In the genomic region with DNA sequence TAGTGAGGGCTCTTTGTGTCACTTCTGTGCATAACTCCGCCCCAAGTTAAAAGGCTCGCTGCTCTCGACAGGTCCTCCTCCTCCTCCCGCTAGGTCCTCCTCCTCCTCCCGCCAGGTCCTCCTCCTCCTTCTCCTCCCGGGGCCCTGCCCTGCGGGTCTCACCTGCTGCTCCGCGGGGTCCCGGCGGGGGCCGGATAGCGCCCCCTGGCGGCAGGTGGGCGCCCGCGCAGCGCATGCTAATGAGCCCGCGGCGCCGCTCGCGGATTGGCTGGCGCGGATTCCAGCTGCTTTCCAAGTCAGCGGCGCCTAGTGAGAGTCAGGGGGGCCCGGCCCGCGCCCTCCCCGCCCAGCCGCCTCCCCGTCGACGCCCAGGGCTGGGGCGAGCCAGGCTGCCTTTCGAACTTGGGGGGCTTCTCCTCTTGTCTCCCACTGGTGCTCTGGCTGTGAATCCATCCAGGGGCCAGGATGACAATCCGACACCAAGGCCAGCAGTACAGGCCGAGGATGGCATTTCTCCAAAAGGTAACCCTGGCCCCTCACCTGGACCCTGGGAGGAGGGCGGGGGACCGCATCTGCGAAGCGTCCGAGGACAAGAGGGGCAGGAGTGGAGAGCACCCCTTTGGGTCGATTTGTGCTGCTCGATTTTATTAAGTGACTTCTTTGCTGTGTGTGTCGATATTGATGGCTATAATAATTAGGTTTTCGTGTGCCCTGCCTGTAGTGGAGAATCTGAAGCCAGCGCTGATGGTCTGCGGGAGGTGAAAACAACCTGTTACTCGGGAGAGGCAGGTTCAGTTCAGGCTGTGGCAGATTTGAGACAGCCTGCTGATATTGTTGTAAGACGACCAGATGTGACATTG, we compare ENCODE assay signal across 8 cellular contexts. TPM values are rescaled to one million over a fixed set of nuclear protein-coding genes. Genes with fewer than 3 reads are reported as not detected.
DNase-seq lines count a peak whose midpoint lies in the region; ATAC-seq and TF ChIP-seq lines count a peak whose summit lies in the region.

A gene (plus strand): TSS at position 295 of the 860 bp plus-strand sequence. CDS start 171 bp downstream, at position 466.

- peak within 1 kb of the TSS in 1 of 2 donors; percentile 22 for H3K9ac ChIP-seq in liver (ENCODE audit: low read depth in 1 of 2, low read length in 2 of 2)

- TF ChIP-seq CTCF in liver (IDR thresholded peaks at IDR 0.05; ENCODE audit: low read depth, low read length, missing input control): peak; percentile 94

- H3K27me3 Mint-ChIP-seq in dendritic cell treated with granulocyte-macrophage colony-stimulating factor and Interleukin-4, amounts not matched to agents 40 ng/mL and 50 ng/mL, for 4 days: peaks cover 62% of the 10 kb centered on the region

- no peaks in the 10 kb centered on the region for H3K9me3 ChIP-seq in liver (ENCODE audit: control insufficient read depth in 4 of 4, low read length in 3 of 4)

- intact Hi-C loops in dendritic cell treated with granulocyte-macrophage colony-stimulating factor and Interleukin-4, amounts not matched to agents 40 ng/mL and 50 ng/mL, for 4 days (cut with micrococcal nuclease): loop anchor here (5.0 to 10.0 kb wide), 2 partner anchors 60 to 163 kb away; no protein-coding TSS in a partner anchor

- no peaks in the 10 kb centered on the region for H3K36me3 Mint-ChIP-seq in dendritic cell treated with granulocyte-macrophage colony-stimulating factor and Interleukin-4, amounts not matched to agents 40 ng/mL and 50 ng/mL, for 4 days (ENCODE audit: low read depth)

- H3K4me3 Mint-ChIP-seq in dendritic cell treated with granulocyte-macrophage colony-stimulating factor and Interleukin-4, amounts not matched to agents 40 ng/mL and 50 ng/mL, for 4 days: peak within 1 kb of the TSS; percentile 61

- DNase-seq in AG08396 (ENCODE audit: low spot score) (peak; percentile 90), NCI-H2227 (lab: John Stamatoyannopoulos, UW; ENCODE audit: unreplicated experiment) (peak; percentile 86)
- DNase-seq in activated CD4-positive, alpha-beta T cell treated with anti-CD3 and anti-CD28 coated beads for 48 hours: peak; percentile 85
- DNase-seq in stimulated activated CD4-positive, alpha-beta T cell treated with anti-CD3 and anti-CD28 coated beads, Interleukin-4, amount 100 ng/mL, for 1 hour: peak; percentile 81

- peak within 1 kb of the TSS; percentile 37 to 56 (median 43) for H3K4me3 ChIP-seq in liver (ENCODE audit: low read depth in 1 of 3, low read length in 3 of 3)

- 5% methylated on average over 53 of the region's 53 CpGs for WGBS in liver

- no peaks in the 10 kb centered on the region for H3K36me3 ChIP-seq in liver (ENCODE audit: control insufficient read depth in 4 of 4, insufficient read depth in 3 of 4, low read depth in 1 of 4, low read length in 3 of 4)

- H3K27ac Mint-ChIP-seq in dendritic cell treated with granulocyte-macrophage colony-stimulating factor and Interleukin-4, amounts not matched to agents 40 ng/mL and 50 ng/mL, for 4 days: peak within 1 kb of the TSS; percentile 49

- H3K27ac ChIP-seq in liver (ENCODE audit: low read depth in 1 of 2, low read length in 2 of 2): peak within 1 kb of the TSS; percentile 18 to 65

- H3K9me3 Mint-ChIP-seq in dendritic cell treated with granulocyte-macrophage colony-stimulating factor and Interleukin-4, amounts not matched to agents 40 ng/mL and 50 ng/mL, for 4 days: no peaks in the 10 kb centered on the region

- peaks cover 2 to 21% (median 4%) of the 10 kb centered on the region in 4 donors for H3K4me1 ChIP-seq in liver (ENCODE audit: control insufficient read depth in 4 of 4, insufficient read depth in 4 of 4, low read length in 3 of 4)

- ATAC-seq in GM18907 (IDR thresholded peaks at IDR 0.05; ENCODE audit: unreplicated experiment): peak; percentile 91
- ATAC-seq in HG03139 (IDR thresholded peaks at IDR 0.05; ENCODE audit: unreplicated experiment): peak; percentile 97

- peak; percentile 73 to 80 for TF ChIP-seq RAD21 in liver (IDR thresholded peaks at IDR 0.05)

- no peaks in the 10 kb centered on the region for H3K27me3 ChIP-seq in liver (ENCODE audit: control insufficient read depth in 4 of 4, insufficient read depth in 4 of 4, low read length in 3 of 4)

- H3K4me1 Mint-ChIP-seq in dendritic cell treated with granulocyte-macrophage colony-stimulating factor and Interleukin-4, amounts not matched to agents 40 ng/mL and 50 ng/mL, for 4 days (ENCODE audit: low read depth): peaks cover 26% of the 10 kb centered on the region

TF ChIP-seq in liver, 16 proteins besides CTCF, POLR2A, EP300 and RAD21:
- TF ChIP-seq, protein P1, sequence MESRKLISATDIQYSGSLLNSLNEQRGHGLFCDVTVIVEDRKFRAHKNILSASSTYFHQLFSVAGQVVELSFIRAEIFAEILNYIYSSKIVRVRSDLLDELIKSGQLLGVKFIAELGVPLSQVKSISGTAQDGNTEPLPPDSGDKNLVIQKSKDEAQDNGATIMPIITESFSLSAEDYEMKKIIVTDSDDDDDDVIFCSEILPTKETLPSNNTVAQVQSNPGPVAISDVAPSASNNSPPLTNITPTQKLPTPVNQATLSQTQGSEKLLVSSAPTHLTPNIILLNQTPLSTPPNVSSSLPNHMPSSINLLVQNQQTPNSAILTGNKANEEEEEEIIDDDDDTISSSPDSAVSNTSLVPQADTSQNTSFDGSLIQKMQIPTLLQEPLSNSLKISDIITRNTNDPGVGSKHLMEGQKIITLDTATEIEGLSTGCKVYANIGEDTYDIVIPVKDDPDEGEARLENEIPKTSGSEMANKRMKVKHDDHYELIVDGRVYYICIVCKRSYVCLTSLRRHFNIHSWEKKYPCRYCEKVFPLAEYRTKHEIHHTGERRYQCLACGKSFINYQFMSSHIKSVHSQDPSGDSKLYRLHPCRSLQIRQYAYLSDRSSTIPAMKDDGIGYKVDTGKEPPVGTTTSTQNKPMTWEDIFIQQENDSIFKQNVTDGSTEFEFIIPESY (IDR thresholded peaks at IDR 0.05): no peak
- TF ChIP-seq RXRA (IDR thresholded peaks at IDR 0.05): no peak
- TF ChIP-seq HNF4G (IDR thresholded peaks at IDR 0.05): no peak
- TF ChIP-seq GABPA (IDR thresholded peaks at IDR 0.05 in 1 of 2, conservative IDR thresholded peaks at IDR 0.05 in 1 of 2): no peak
- TF ChIP-seq, protein P2, sequence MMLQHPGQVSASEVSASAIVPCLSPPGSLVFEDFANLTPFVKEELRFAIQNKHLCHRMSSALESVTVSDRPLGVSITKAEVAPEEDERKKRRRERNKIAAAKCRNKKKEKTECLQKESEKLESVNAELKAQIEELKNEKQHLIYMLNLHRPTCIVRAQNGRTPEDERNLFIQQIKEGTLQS (IDR thresholded peaks at IDR 0.05): no peak
- TF ChIP-seq EGR1 (IDR thresholded peaks at IDR 0.05; ENCODE audit: low read depth in 2 of 2): no peak
- TF ChIP-seq NR2F2 (IDR thresholded peaks at IDR 0.05): no peak
- TF ChIP-seq, protein P3, sequence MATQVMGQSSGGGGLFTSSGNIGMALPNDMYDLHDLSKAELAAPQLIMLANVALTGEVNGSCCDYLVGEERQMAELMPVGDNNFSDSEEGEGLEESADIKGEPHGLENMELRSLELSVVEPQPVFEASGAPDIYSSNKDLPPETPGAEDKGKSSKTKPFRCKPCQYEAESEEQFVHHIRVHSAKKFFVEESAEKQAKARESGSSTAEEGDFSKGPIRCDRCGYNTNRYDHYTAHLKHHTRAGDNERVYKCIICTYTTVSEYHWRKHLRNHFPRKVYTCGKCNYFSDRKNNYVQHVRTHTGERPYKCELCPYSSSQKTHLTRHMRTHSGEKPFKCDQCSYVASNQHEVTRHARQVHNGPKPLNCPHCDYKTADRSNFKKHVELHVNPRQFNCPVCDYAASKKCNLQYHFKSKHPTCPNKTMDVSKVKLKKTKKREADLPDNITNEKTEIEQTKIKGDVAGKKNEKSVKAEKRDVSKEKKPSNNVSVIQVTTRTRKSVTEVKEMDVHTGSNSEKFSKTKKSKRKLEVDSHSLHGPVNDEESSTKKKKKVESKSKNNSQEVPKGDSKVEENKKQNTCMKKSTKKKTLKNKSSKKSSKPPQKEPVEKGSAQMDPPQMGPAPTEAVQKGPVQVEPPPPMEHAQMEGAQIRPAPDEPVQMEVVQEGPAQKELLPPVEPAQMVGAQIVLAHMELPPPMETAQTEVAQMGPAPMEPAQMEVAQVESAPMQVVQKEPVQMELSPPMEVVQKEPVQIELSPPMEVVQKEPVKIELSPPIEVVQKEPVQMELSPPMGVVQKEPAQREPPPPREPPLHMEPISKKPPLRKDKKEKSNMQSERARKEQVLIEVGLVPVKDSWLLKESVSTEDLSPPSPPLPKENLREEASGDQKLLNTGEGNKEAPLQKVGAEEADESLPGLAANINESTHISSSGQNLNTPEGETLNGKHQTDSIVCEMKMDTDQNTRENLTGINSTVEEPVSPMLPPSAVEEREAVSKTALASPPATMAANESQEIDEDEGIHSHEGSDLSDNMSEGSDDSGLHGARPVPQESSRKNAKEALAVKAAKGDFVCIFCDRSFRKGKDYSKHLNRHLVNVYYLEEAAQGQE (IDR thresholded peaks at IDR 0.05): no peak
- no peak for TF ChIP-seq SP1 (IDR thresholded peaks at IDR 0.05)
- TF ChIP-seq HNF4A (conservative IDR thresholded peaks at IDR 0.05): no peak
- TF ChIP-seq FOXA2 (IDR thresholded peaks at IDR 0.05): no peak
- TF ChIP-seq, protein P4, sequence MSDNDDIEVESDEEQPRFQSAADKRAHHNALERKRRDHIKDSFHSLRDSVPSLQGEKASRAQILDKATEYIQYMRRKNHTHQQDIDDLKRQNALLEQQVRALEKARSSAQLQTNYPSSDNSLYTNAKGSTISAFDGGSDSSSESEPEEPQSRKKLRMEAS (IDR thresholded peaks at IDR 0.05): no peak
- no peak for TF ChIP-seq JUND (IDR thresholded peaks at IDR 0.05)
- TF ChIP-seq YY1 (IDR thresholded peaks at IDR 0.05): no peak

RNA-seq across cellular contexts. Expression of the gene that starts here (rescaled TPM):
- 1 to 10 TPM; 1.6 to 2.7 TPM for total RNA-seq in liver
- 1 to 10 TPM; 1.0 to 4.0 TPM for polyA plus RNA-seq in liver

Comparison
In these comparisons a context has a peak if more than half of its experiments do, and no peak if none do; other contexts are left out.
1. Peak in every context shown above with its lines: DNase-seq, ATAC-seq, H3K4me3 ChIP-seq and H3K27ac ChIP-seq.